11 cellular contexts compared by ENCODE assay signal in the genomic region with DNA sequence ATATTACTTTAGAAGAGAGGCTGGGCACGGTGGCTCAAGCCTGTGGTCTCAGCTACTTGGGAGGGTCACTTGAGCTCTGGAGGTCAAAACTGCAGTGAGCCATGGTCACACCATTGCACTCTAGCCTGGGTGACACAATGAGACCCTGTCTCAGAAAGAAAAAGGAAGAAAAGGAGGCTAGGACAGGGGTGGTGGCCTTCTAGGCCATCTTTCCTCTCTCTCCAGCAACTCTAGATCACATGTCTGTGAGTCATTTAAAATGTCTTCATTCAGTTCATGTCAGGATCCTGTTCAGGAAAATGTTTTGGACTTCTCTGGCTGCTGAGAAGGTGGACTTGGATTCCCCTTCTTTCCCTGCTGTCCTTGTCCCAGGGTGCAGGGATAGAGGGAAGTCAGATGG. TPM values are rescaled to one million over a fixed set of nuclear protein-coding genes. Genes with fewer than 3 reads are reported as not detected.
DNase-seq lines count a peak whose midpoint lies in the region; ATAC-seq and TF ChIP-seq lines count a peak whose summit lies in the region.
"Had no signal": no experiment of that assay in that cellular context is flagged by ENCODE, and none has a peak within 500 bp of the region (broad histone marks: within the 10 kb centered on the region; RNA-seq: fewer than 3 reads in every experiment).

No MANE protein-coding gene starts in this region.

- no peaks in the 10 kb centered on the region for H3K9me3 ChIP-seq in left ventricle myocardium inferior (replicated peaks)
- no peaks in the 10 kb centered on the region for H3K9me3 ChIP-seq in right atrium auricular region
- H3K9me3 ChIP-seq in mammary epithelial cell (replicated peaks; ENCODE audit: insufficient read depth, low read length): no peaks in the 10 kb centered on the region
- H3K9me3 ChIP-seq in lower lobe of right lung: no peaks in the 10 kb centered on the region

- CTCF ChIA-PET in mammary epithelial cell (lab: Charles Lee; ENCODE audit: low non-redundant PET): no interaction called here

- H3K27me3 Mint-ChIP-seq in type B pancreatic cell: no peaks in the 10 kb centered on the region
- H3K27me3 Mint-ChIP-seq: naive B cell had no signal

- H3K4me1 Mint-ChIP-seq in type B pancreatic cell (ENCODE audit: unreplicated experiment): peaks cover 17% of the 10 kb centered on the region
- H3K4me1 Mint-ChIP-seq: naive B cell had no signal

- H2AFZ ChIP-seq in mammary epithelial cell (ENCODE audit: low read depth, low read length): no peak overlapping the region

- intact Hi-C loops in left ventricle myocardium inferior (cut with micrococcal nuclease): no loop called here
- intact Hi-C loops in mammary epithelial cell (cut with micrococcal nuclease): no loop called here
- intact Hi-C loops in lower lobe of right lung (cut with DNase I): no loop called here

- 75% methylated on average over 1 of the region's 1 CpG for WGBS in mammary epithelial cell (ENCODE audit: low coverage, missing lambda C conversion rate)

- no peaks in the 10 kb centered on the region for H3K9me3 Mint-ChIP-seq in type B pancreatic cell
- H3K9me3 Mint-ChIP-seq: naive B cell had no signal

- ATAC-seq in lower lobe of right lung: peak; percentile 15 to 16
- no peak for ATAC-seq in GM21529 (IDR thresholded peaks at IDR 0.05; ENCODE audit: unreplicated experiment)
- no peak for ATAC-seq in GM19455 (IDR thresholded peaks at IDR 0.05; ENCODE audit: unreplicated experiment)
- ATAC-seq: Right ventricle myocardium inferior had no signal

- H3K27ac Mint-ChIP-seq in type B pancreatic cell: peak overlapping the region; percentile 24

- DNase-seq in left ventricle myocardium inferior (no peak), right atrium auricular region (ENCODE audit: low spot score) (no peak), mammary epithelial cell (peak; percentile 13), lower lobe of right lung (no peak), type B pancreatic cell (ENCODE audit: extremely low spot score, unreplicated experiment) (no peak)
- no peak for DNase-seq in stimulated activated CD4-positive, alpha-beta T cell treated with anti-CD3 and anti-CD28 coated beads, Interleukin-4, amount 100 ng/mL, for 24 hours
- DNase-seq: glutamatergic neuron, naive B cell had no signal

- TF ChIP-seq CTCF in left ventricle myocardium inferior (IDR thresholded peaks at IDR 0.05; ENCODE audit: borderline replicate concordance) (no peak), right atrium auricular region (IDR thresholded peaks at IDR 0.05) (no peak), mammary epithelial cell (conservative IDR thresholded peaks at IDR 0.05 in 1 of 2, IDR thresholded peaks at IDR 0.05 in 1 of 2; ENCODE audit: extremely low read depth in 1 of 2, insufficient read depth in 1 of 2, low read depth in 1 of 2, low read length in 2 of 2) (no peak), lower lobe of right lung (IDR thresholded peaks at IDR 0.05) (no peak), type B pancreatic cell (conservative IDR thresholded peaks at IDR 0.05) (no peak)

- no peaks in the 10 kb centered on the region for H3K27me3 ChIP-seq in left ventricle myocardium inferior (ENCODE audit: low read depth)
- H3K27me3 ChIP-seq in right atrium auricular region: no peaks in the 10 kb centered on the region
- H3K27me3 ChIP-seq in mammary epithelial cell (ENCODE audit: insufficient read depth, low read length): no peaks in the 10 kb centered on the region
- H3K27me3 ChIP-seq in lower lobe of right lung (ENCODE audit: low read depth): no peaks in the 10 kb centered on the region

- no peak overlapping the region for H3K9ac ChIP-seq in mammary epithelial cell (ENCODE audit: insufficient read depth, low read length)

- H3K27ac ChIP-seq in left ventricle myocardium inferior (replicated peaks) (peak overlapping the region; percentile 16), right atrium auricular region (no peak overlapping the region), mammary epithelial cell (ENCODE audit: insufficient read depth, low read depth, low read length) (no peak overlapping the region), lower lobe of right lung (peak overlapping the region; percentile 53)

- H3K79me2 ChIP-seq in mammary epithelial cell (ENCODE audit: insufficient read depth, low read length): peaks cover 28% of the 10 kb centered on the region

- H3K36me3 ChIP-seq in left ventricle myocardium inferior (peaks cover 49% of the 10 kb centered on the region), right atrium auricular region (peaks cover 18% of the 10 kb centered on the region), mammary epithelial cell (ENCODE audit: insufficient read depth, low read length) (peaks cover 14% of the 10 kb centered on the region), lower lobe of right lung (peaks cover 65% of the 10 kb centered on the region)

- no peaks in the 10 kb centered on the region for H4K20me1 ChIP-seq in mammary epithelial cell (ENCODE audit: insufficient read depth, low read length)

- dilution Hi-C loops in mammary epithelial cell (cut with HindIII; ENCODE audit: low sequenced_read_pairs): no loop called here

- peaks cover 30% of the 10 kb centered on the region for H3K36me3 Mint-ChIP-seq in type B pancreatic cell

- H3K4me3 Mint-ChIP-seq in type B pancreatic cell: no peak overlapping the region
- H3K4me3 Mint-ChIP-seq: naive B cell had no signal

- H3K4me3 ChIP-seq in left ventricle myocardium inferior (no peak overlapping the region), right atrium auricular region (no peak overlapping the region), mammary epithelial cell (replicated peaks in 1 of 3; ENCODE audit: insufficient read depth in 1 of 3, low read depth in 2 of 3, low read length in 3 of 3) (no peak overlapping the region), lower lobe of right lung (no peak overlapping the region)

- no peak overlapping the region for H3K4me2 ChIP-seq in mammary epithelial cell (ENCODE audit: insufficient read depth, low read depth, low read length)

- H3K4me1 ChIP-seq in left ventricle myocardium inferior (peaks cover 62% of the 10 kb centered on the region), right atrium auricular region (no peaks in the 10 kb centered on the region), mammary epithelial cell (ENCODE audit: insufficient read depth, low read length) (peaks cover 8% of the 10 kb centered on the region), lower lobe of right lung (peaks cover 46% of the 10 kb centered on the region)

- no TSS peak for BruUV-seq in mammary epithelial cell (replicated peaks; lab: Mats Ljungman, UMichigan)

- in situ Hi-C loops in mammary epithelial cell (cut with MboI; ENCODE audit: low sequenced_read_pairs in 2 of 2): no loop called here

RNA-seq across cellular contexts. Expression of gene PPFIA1, which starts 53.3 kb away (rescaled TPM):
- total RNA-seq in left ventricle myocardium inferior (45.3 TPM), right atrium auricular region (10 to 100 TPM; 28.7 to 45.9 TPM), mammary epithelial cell (10 to 100 TPM; 42.5 to 47.1 TPM), lower lobe of right lung (81.0 TPM), type B pancreatic cell (ENCODE audit: low replicate concordance) (47.8 and 57.0 TPM in 2 replicates)
- polyA plus RNA-seq in mammary epithelial cell: 42.4 TPM
- 135 TPM for polyA minus RNA-seq in mammary epithelial cell

Comparison
In these comparisons a context has a peak if more than half of its experiments do, and no peak if none do; other contexts are left out.
1. H3K27ac ChIP-seq: peak in left ventricle myocardium inferior (single experiment) and lower lobe of right lung (single experiment); none in right atrium auricular region (0 of 2) and mammary epithelial cell (single experiment).
2. ATAC-seq: peak in lower lobe of right lung (2 of 2); none in GM21529 (single experiment) and GM19455 (single experiment).